In genomic region chr9:114076237-114077161, GRCh38 we compare ENCODE assay signal across 22 cellular contexts. TPM values are rescaled to one million over a fixed set of nuclear protein-coding genes. Genes with fewer than 3 reads are reported as not detected.
DNase-seq lines count a peak whose midpoint lies in the region; ATAC-seq, FAIRE-seq and TF ChIP-seq lines count a peak whose summit lies in the region.
"Had no signal": no experiment of that assay in that cellular context is flagged by ENCODE, and none has a peak within 500 bp of the region (broad histone marks: within the 10 kb centered on the region; RNA-seq: fewer than 3 reads in every experiment).

No MANE protein-coding gene starts in this region.

- no peak overlapping the region for H3K18ac ChIP-seq in H1 (ENCODE audit: extremely low read depth, low read length)

- H4K91ac ChIP-seq in H1 (replicated peaks; ENCODE audit: insufficient read length, low read length): peak overlapping the region; percentile 36

- H2BK5ac ChIP-seq in H1 (ENCODE audit: low read depth, low read length): no peak overlapping the region

- H3K4me2 ChIP-seq in H1 (ENCODE audit: insufficient read depth in 1 of 2, low read depth in 2 of 2, low read length in 2 of 2): no peak overlapping the region
- no peak overlapping the region for H3K4me2 ChIP-seq in osteoblast (ENCODE audit: insufficient read depth, low read length)
- H3K4me2 ChIP-seq in OCI-LY7 (ENCODE audit: low read length): no peak overlapping the region

- intact Hi-C loops in OCI-LY7 (cut with micrococcal nuclease; ENCODE audit: unreplicated experiment): no loop called here

- H3K27me3 ChIP-seq in H1 (replicated peaks in 1 of 4; ENCODE audit: control insufficient read depth in 3 of 4, extremely low read depth in 1 of 4, insufficient read depth in 3 of 4, low read length in 3 of 4): peaks cover 0 to 3% (median under 1%) of the 10 kb centered on the region in 4 experiments; a peak in 3 of 7 replicates
- peaks cover 35% of the 10 kb centered on the region for H3K27me3 ChIP-seq in osteoblast (ENCODE audit: insufficient read depth, low read length)
- H3K27me3 ChIP-seq: SJSA1 had no signal

- 84% methylated on average over 13 of the region's 14 CpGs; no CpG with 5 or more reads in 1 of the 2 experiments for WGBS in H1 (ENCODE audit: extremely low coverage in 1 of 2, insufficient coverage in 1 of 2, insufficient read length in 1 of 2, insufficient replicate concordance in 2 of 2, low coverage in 1 of 2, low lambda C conversion rate in 2 of 2, missing lambda C conversion rate in 1 of 2), 2 experiments

- H4K5ac ChIP-seq in H1 (ENCODE audit: insufficient read length, low read depth, low read length): no peak overlapping the region

- no peak overlapping the region for H2BK120ac ChIP-seq in H1 (replicated peaks; ENCODE audit: low read depth, low read length)

- DNase-seq in HuH-7 (ENCODE audit: low spot score) (peak; percentile 58), H1 (ENCODE audit: low read depth in 1 of 2, low spot score in 2 of 2) (no peak), osteoblast (ENCODE audit: insufficient read length, low spot score, missing footprints) (peak; percentile 32), iPS-NIHi7 (ENCODE audit: extremely low spot score) (no peak), NCI-H1436 (lab: John Stamatoyannopoulos, UW) (no peak), OCI-LY7 (ENCODE audit: low spot score) (no peak)
- DNase-seq: COR-L47, DMS153, H7, NCI-H1105 treated with DMSO at 0.1 percent for 48 hours, NCI-H187 treated with DMSO at 0.1 percent for 48 hours, NCI-H2171, NCI-H446, PC-3 had no signal

- no TSS peak for BruUV-seq in OCI-LY7 (replicated peaks; lab: Mats Ljungman, UMichigan)

- H3K36me3 ChIP-seq in H1 (ENCODE audit: control insufficient read depth in 2 of 4, insufficient read depth in 4 of 4, low read length in 3 of 4) (no peaks in the 10 kb centered on the region), osteoblast (ENCODE audit: insufficient read depth, low read length) (no peaks in the 10 kb centered on the region), OCI-LY7 (ENCODE audit: insufficient read depth, low read length) (no peaks in the 10 kb centered on the region)
- H3K36me3 ChIP-seq: SJSA1 had no signal

- 0 out of 2 replicates have a peak, but pooled peaks have one; percentile 6 for TF ChIP-seq CTCF in 22Rv1 (IDR thresholded peaks at IDR 0.05)
- TF ChIP-seq CTCF in H1 (IDR thresholded peaks at IDR 0.05; ENCODE audit: control extremely low read depth in 1 of 3, insufficient read depth in 1 of 3, low read depth in 1 of 3, low read length in 3 of 3): peak; percentile 36 to 55 (median 46)
- TF ChIP-seq CTCF in osteoblast (IDR thresholded peaks at IDR 0.05; ENCODE audit: extremely low read depth, low read depth, low read length): no peak
- no peak for TF ChIP-seq CTCF in OCI-LY7 (conservative IDR thresholded peaks at IDR 0.05; ENCODE audit: low read length)

- no peak overlapping the region for H2AK5ac ChIP-seq in H1 (ENCODE audit: low read depth, low read length)

- H3K79me1 ChIP-seq in H1 (ENCODE audit: low read depth, low read length): no peaks in the 10 kb centered on the region

- no peak overlapping the region for H3K14ac ChIP-seq in H1 (ENCODE audit: insufficient read length)

- H3K27ac ChIP-seq in 22Rv1 (peak overlapping the region; percentile 100), H1 (ENCODE audit: low read depth, low read length) (no peak overlapping the region), osteoblast (ENCODE audit: low read depth, low read length) (no peak overlapping the region), OCI-LY7 (ENCODE audit: low read depth, low read length, poor library complexity, severe bottlenecking) (no peak overlapping the region)
- H3K27ac ChIP-seq: RWPE1, SJSA1 had no signal

- H3K4me3 ChIP-seq in H1 (ENCODE audit: extremely low read depth in 1 of 4, insufficient read depth in 2 of 4, low read depth in 3 of 4, low read length in 4 of 4): no peak overlapping the region
- no peak overlapping the region for H3K4me3 ChIP-seq in osteoblast (ENCODE audit: insufficient read depth, low read length)
- H3K4me3 ChIP-seq in OCI-LY7 (ENCODE audit: low read depth, low read length, poor library complexity, severe bottlenecking): no peak overlapping the region
- H3K4me3 ChIP-seq: SJSA1 had no signal

- peak; percentile 15 to 32; a peak in 2 of 4 replicates for TF ChIP-seq RAD21 in H1 (IDR thresholded peaks at IDR 0.05 in 1 of 2, conservative IDR thresholded peaks at IDR 0.05 in 1 of 2; ENCODE audit: low read depth in 2 of 2, low read length in 2 of 2)

- no peaks in the 10 kb centered on the region; the same call in 1 of the 2 replicates for H3K23me2 ChIP-seq in H1 (ENCODE audit: low read depth, low read length)

- H3K56ac ChIP-seq in H1 (replicated peaks; ENCODE audit: insufficient read length, low read depth, low read length): no peak overlapping the region

- no peak for FAIRE-seq in H1 (lab: Jason Lieb, UNC)
- FAIRE-seq: A204.1, GM19239 had no signal

- no peak overlapping the region for H3K9ac ChIP-seq in H1 (replicated peaks in 1 of 4; ENCODE audit: extremely low read depth in 1 of 4, low read depth in 3 of 4, low read length in 3 of 4)

- H2AFZ ChIP-seq in H1 (ENCODE audit: low read length) (no peak overlapping the region), osteoblast (ENCODE audit: low read length) (no peak overlapping the region), OCI-LY7 (ENCODE audit: low read length) (no peak overlapping the region)

- H3K9me3 ChIP-seq in H1 (ENCODE audit: insufficient read depth in 2 of 2, low read depth in 1 of 2, low read length in 1 of 2): no peaks in the 10 kb centered on the region
- H3K9me3 ChIP-seq in osteoblast (ENCODE audit: low read depth, low read length): no peaks in the 10 kb centered on the region
- no peaks in the 10 kb centered on the region for H3K9me3 ChIP-seq in OCI-LY7 (ENCODE audit: low read length)
- H3K9me3 ChIP-seq: SJSA1 had no signal

- H3K23ac ChIP-seq in H1 (ENCODE audit: insufficient read length): no peak overlapping the region

- POLR2A ChIA-PET in H1 (lab: Charles Lee; ENCODE audit: partially characterized antibody) (no interaction called here), OCI-LY7 (lab: Charles Lee) (interaction anchor here (0.6 kb wide), 1 partner anchor 904 kb away, joined by 3 read pairs; no protein-coding TSS in a partner anchor)

- 0 out of 2 replicates have a peak overlapping the region, but pooled peaks have one; percentile 55 for H2BK12ac ChIP-seq in H1 (ENCODE audit: low read depth, low read length)

- no peak for TF ChIP-seq POLR2A in H1 (IDR thresholded peaks at IDR 0.05; ENCODE audit: control extremely low read depth in 1 of 2, low read depth in 2 of 2, low read length in 2 of 2)

- no peak for ATAC-seq in GM19455 (IDR thresholded peaks at IDR 0.05; ENCODE audit: unreplicated experiment)
- ATAC-seq: PC-3 had no signal

- no peak overlapping the region for H4K8ac ChIP-seq in H1 (ENCODE audit: extremely low read depth, insufficient read depth, low read length)

- H3K79me2 ChIP-seq in H1 (ENCODE audit: control insufficient read depth in 1 of 2, insufficient read depth in 2 of 2, low read length in 2 of 2) (no peaks in the 10 kb centered on the region), osteoblast (ENCODE audit: insufficient read depth, low read length) (no peaks in the 10 kb centered on the region), OCI-LY7 (ENCODE audit: insufficient read depth, low read depth, low read length) (no peaks in the 10 kb centered on the region)

- H3K9me2 ChIP-seq in OCI-LY7 (ENCODE audit: insufficient read depth, low read length): no peaks in the 10 kb centered on the region

- H4K20me1 ChIP-seq in H1 (replicated peaks in 1 of 2; ENCODE audit: control insufficient read depth in 1 of 2, insufficient read depth in 2 of 2, low read length in 2 of 2): no peaks in the 10 kb centered on the region
- no peaks in the 10 kb centered on the region for H4K20me1 ChIP-seq in osteoblast (ENCODE audit: insufficient read depth, low read length)
- no peaks in the 10 kb centered on the region for H4K20me1 ChIP-seq in OCI-LY7 (ENCODE audit: insufficient read depth, low read length)

- peak overlapping the region; percentile 2; the same call in 1 of the 2 replicates for H2BK15ac ChIP-seq in H1 (ENCODE audit: low read length)

- no peak overlapping the region for H2BK20ac ChIP-seq in H1 (ENCODE audit: low read length)

- no peak overlapping the region for H3K4ac ChIP-seq in H1 (replicated peaks; ENCODE audit: insufficient read length, low read depth, low read length)

- TF ChIP-seq EP300 in H1 (IDR thresholded peaks at IDR 0.05; ENCODE audit: borderline replicate concordance in 1 of 2, low read depth in 2 of 2, low read length in 2 of 2): no peak

- CTCF ChIA-PET in H1 (lab: Charles Lee; ENCODE audit: partially characterized antibody) (interaction anchor here (0.6 to 10.3 kb wide), 8 partner anchors 11 to 407 kb away, joined by 3 to 144 read pairs (median 3); no protein-coding TSS in a partner anchor), OCI-LY7 (lab: Charles Lee; ENCODE audit: unreplicated experiment) (no interaction called here)

- peaks cover 0 to 4% (median 3%) of the 10 kb centered on the region in 4 experiments; a peak in 4 of 7 replicates for H3K4me1 ChIP-seq in H1 (replicated peaks in 1 of 4; ENCODE audit: control insufficient read depth in 3 of 4, insufficient read depth in 4 of 4, low read length in 3 of 4)
- H3K4me1 ChIP-seq in osteoblast (ENCODE audit: insufficient read depth, low read length): no peaks in the 10 kb centered on the region
- no peaks in the 10 kb centered on the region for H3K4me1 ChIP-seq in OCI-LY7 (ENCODE audit: insufficient read depth, low read length, poor library complexity, severe bottlenecking)
- H3K4me1 ChIP-seq: SJSA1 had no signal

RNA-seq across cellular contexts. Expression of gene AMBP, which starts 1.6 kb away (rescaled TPM):
- total RNA-seq in H1 (2021; fragmentation: NEBNext Ultra II Directional; extraction: Animal tissue kit (Norgen Biotek cat#: 25700)): 3.0 and 3.1 TPM in 2 replicates
- polyA plus RNA-seq in H1 (2011; rRNA removed): 4.0 and 4.9 TPM in 2 replicates
- 6.0 TPM for polyA plus RNA-seq in H1 (2011; cell fraction: cytosol; rRNA removed)
- polyA plus RNA-seq in H1 (2011; cell fraction: nucleus; rRNA removed): 6.0 TPM
- polyA plus RNA-seq in H1 (2012, experiment 1 of 2): 3.3 to 5.6 TPM (median 4.6 TPM) in 4 replicates
- 5.3 TPM for polyA plus RNA-seq in H1 (2012, experiment 2 of 2)
- polyA plus RNA-seq in H1 (2013, experiment 1 of 2): 6.0 TPM
- polyA plus RNA-seq in H1 (2013, experiment 2 of 2): 6.6 TPM
- 1.9 and 3.4 TPM in 2 replicates for polyA minus RNA-seq in H1 (2011; rRNA and poly(A)+ RNA removed)
- polyA minus RNA-seq in H1 (2011; cell fraction: cytosol; rRNA and poly(A)+ RNA removed): 2.7 TPM
- 2.3 TPM for polyA minus RNA-seq in H1 (2011; cell fraction: nucleus; rRNA and poly(A)+ RNA removed)
- total RNA-seq in osteoblast (not detected in 2 replicates), OCI-LY7 (2022) (not detected in 2 replicates)
- not detected in 2 replicates for total RNA-seq in OCI-LY7 (2014; rRNA removed; shearing (Covaris generic))
- total RNA-seq: LHCN-M2 had no signal
- polyA plus RNA-seq: IgD-negative memory B cell had no signal

RNA-seq across cellular contexts. Expression of gene KIF12, which starts 22.6 kb away (rescaled TPM):
- 3.4 and 3.9 TPM in 2 replicates for total RNA-seq in H1 (2021; fragmentation: NEBNext Ultra II Directional; extraction: Animal tissue kit (Norgen Biotek cat#: 25700))
- 2.9 and 5.2 TPM in 2 replicates for polyA plus RNA-seq in H1 (2011; rRNA removed)
- 3.7 TPM for polyA plus RNA-seq in H1 (2011; cell fraction: cytosol; rRNA removed)
- 33.3 TPM for polyA plus RNA-seq in H1 (2011; cell fraction: nucleus; rRNA removed)
- 2.9 to 3.5 TPM (median 3.4 TPM) in 4 replicates for polyA plus RNA-seq in H1 (2012, experiment 1 of 2)
- 2.0 TPM for polyA plus RNA-seq in H1 (2012, experiment 2 of 2)
- 2.1 TPM for polyA plus RNA-seq in H1 (2013, experiment 1 of 2)
- 1.1 TPM for polyA plus RNA-seq in H1 (2013, experiment 2 of 2)
- polyA minus RNA-seq in H1 (2011; rRNA and poly(A)+ RNA removed): 3.6 and 4.0 TPM in 2 replicates
- 1.9 TPM for polyA minus RNA-seq in H1 (2011; cell fraction: cytosol; rRNA and poly(A)+ RNA removed)
- 3.6 TPM for polyA minus RNA-seq in H1 (2011; cell fraction: nucleus; rRNA and poly(A)+ RNA removed)
- total RNA-seq in osteoblast (not detected in 2 replicates), OCI-LY7 (2022) (not detected in 2 replicates)
- total RNA-seq in OCI-LY7 (2014; rRNA removed; shearing (Covaris generic)): not detected in 2 replicates
- total RNA-seq: LHCN-M2 had no signal
- polyA plus RNA-seq: IgD-negative memory B cell had no signal

Comparison
In these comparisons a context has a peak if more than half of its experiments do, and no peak if none do; other contexts are left out.
1. CTCF ChIP-seq: peak in 22Rv1 (single experiment) and H1 (3 of 3); none in osteoblast (single experiment) and OCI-LY7 (single experiment).
2. DNase-seq: peak in HuH-7 (single experiment) and osteoblast (single experiment); none in H1 (0 of 2), iPS-NIHi7 (single experiment), NCI-H1436 (single experiment) and OCI-LY7 (single experiment).